ENCODE assay signal across 19 cellular contexts in genomic region chr2:12196495-12196894, GRCh38.
A peak's percentile ranks its signal among the peaks of the same experiment; 100 is the strongest.
DNase-seq lines count a peak whose midpoint lies in the region; ATAC-seq and TF ChIP-seq lines count a peak whose summit lies in the region.
"Had no signal": no experiment of that assay in that cellular context is flagged by ENCODE, and none has a peak within 500 bp of the region (broad histone marks: within the 10 kb centered on the region; RNA-seq: fewer than 3 reads in every experiment).

No MANE protein-coding gene starts in this region.

- no peak for DNase-seq in stimulated activated naive B cell treated with anti-CD40 and anti-IgM and Interleukin-4, amounts not matched to agents 10 μg/mL and 1 μg/mL and 100 μg/mL, for 72 hours
- DNase-seq in globus pallidus (ENCODE audit: low spot score) (no peak), GM20000 (ENCODE audit: low spot score) (no peak)
- DNase-seq: activated B cell treated with CpG ODN at 0.5 μM for 24 hours; activated effector memory CD4-positive, alpha-beta T cell treated with Interleukin-2 at 50 U/mL for 16 hours; BE2C; effector CD8-positive, alpha-beta T cell; esophagus squamous epithelium; heart left ventricle; MG63; NCI-H146; NCI-H82; PC-3; posterior cingulate gyrus; stimulated activated CD4-positive, alpha-beta T cell treated with anti-CD3 and anti-CD28 coated beads, Interleukin-4, amount 100 ng/mL, for 1 hour had no signal

- H3K9me3 Mint-ChIP-seq in activated T-helper 17 cell treated with anti-CD3 and anti-CD28 coated beads, Interleukin-2, amount 50 U/mL, for 72 hours, result peaks cover 4% of the 10 kb centered on the region
- H3K9me3 Mint-ChIP-seq in stimulated activated naive B cell treated with anti-CD40 and anti-IgM and Interleukin-4, amounts not matched to agents 10 μg/mL and 1 μg/mL and 100 μg/mL, for 72 hours, result peaks cover 16 to 19% of the 10 kb centered on the region in 2 donors

- H3K4me1 Mint-ChIP-seq in activated T-helper 17 cell treated with anti-CD3 and anti-CD28 coated beads, Interleukin-2, amount 50 U/mL, for 72 hours, result peaks cover 4% of the 10 kb centered on the region
- peaks cover 20 to 39% of the 10 kb centered on the region in 2 donors for H3K4me1 Mint-ChIP-seq in stimulated activated naive B cell treated with anti-CD40 and anti-IgM and Interleukin-4, amounts not matched to agents 10 μg/mL and 1 μg/mL and 100 μg/mL, for 72 hours

- no peaks in the 10 kb centered on the region for H3K36me3 Mint-ChIP-seq in activated T-helper 17 cell treated with anti-CD3 and anti-CD28 coated beads, Interleukin-2, amount 50 U/mL, for 72 hours (ENCODE audit: low read depth)
- H3K36me3 Mint-ChIP-seq in stimulated activated naive B cell treated with anti-CD40 and anti-IgM and Interleukin-4, amounts not matched to agents 10 μg/mL and 1 μg/mL and 100 μg/mL, for 72 hours, result peaks cover 15 to 19% of the 10 kb centered on the region in 2 donors

- H3K4me3 Mint-ChIP-seq in activated T-helper 17 cell treated with anti-CD3 and anti-CD28 coated beads, Interleukin-2, amount 50 U/mL, for 72 hours, result no peak overlapping the region
- H3K4me3 Mint-ChIP-seq in stimulated activated naive B cell treated with anti-CD40 and anti-IgM and Interleukin-4, amounts not matched to agents 10 μg/mL and 1 μg/mL and 100 μg/mL, for 72 hours, result no peak overlapping the region
- H3K4me3 Mint-ChIP-seq: activated B cell treated with CpG ODN at 0.5 μM for 24 hours had no signal

- H3K27me3 Mint-ChIP-seq in activated T-helper 17 cell treated with anti-CD3 and anti-CD28 coated beads, Interleukin-2, amount 50 U/mL, for 72 hours, result no peaks in the 10 kb centered on the region
- H3K27me3 Mint-ChIP-seq in stimulated activated naive B cell treated with anti-CD40 and anti-IgM and Interleukin-4, amounts not matched to agents 10 μg/mL and 1 μg/mL and 100 μg/mL, for 72 hours, result no peaks in the 10 kb centered on the region
- H3K27me3 Mint-ChIP-seq: activated B cell treated with CpG ODN at 0.5 μM for 24 hours had no signal

- TF ChIP-seq CTCF in GM20000 (IDR thresholded peaks at IDR 0.05; ENCODE audit: extremely low read depth, missing control alignments), result no peak

- ATAC-seq in GM18519 (IDR thresholded peaks at IDR 0.05; ENCODE audit: low FRiP score, unreplicated experiment), result peak; percentile 39
- peak; percentile 69 for ATAC-seq in HG02759 (IDR thresholded peaks at IDR 0.05; ENCODE audit: unreplicated experiment)
- ATAC-seq in activated T-helper 17 cell treated with anti-CD3 and anti-CD28 coated beads, Interleukin-2, amount 50 U/mL, for 72 hours (replicated peaks), result peak; percentile 79
- ATAC-seq in stimulated activated naive B cell treated with anti-CD40 and anti-IgM and Interleukin-4, amounts not matched to agents 10 μg/mL and 1 μg/mL and 100 μg/mL, for 72 hours (replicated peaks), result peak; percentile 95 to 96
- ATAC-seq in GM21367 (IDR thresholded peaks at IDR 0.05; ENCODE audit: unreplicated experiment), result no peak
- ATAC-seq: heart left ventricle, PC-3 had no signal

- H3K27ac Mint-ChIP-seq in activated T-helper 17 cell treated with anti-CD3 and anti-CD28 coated beads, Interleukin-2, amount 50 U/mL, for 72 hours, result no peak overlapping the region
- no peak overlapping the region for H3K27ac Mint-ChIP-seq in stimulated activated naive B cell treated with anti-CD40 and anti-IgM and Interleukin-4, amounts not matched to agents 10 μg/mL and 1 μg/mL and 100 μg/mL, for 72 hours
- H3K27ac Mint-ChIP-seq: activated B cell treated with CpG ODN at 0.5 μM for 24 hours had no signal
